In genomic region chr9:112809351-112809848, GRCh38 we compare ENCODE assay signal across 11 cellular contexts. TPM values are rescaled to one million over a fixed set of nuclear protein-coding genes. Genes with fewer than 3 reads are reported as not detected.
DNase-seq lines count a peak whose midpoint lies in the region; ATAC-seq and TF ChIP-seq lines count a peak whose summit lies in the region.
"Had no signal": no experiment of that assay in that cellular context is flagged by ENCODE, and none has a peak within 500 bp of the region (broad histone marks: within the 10 kb centered on the region; RNA-seq: fewer than 3 reads in every experiment).

No MANE protein-coding gene starts in this region.

- H3K4me2 ChIP-seq in mammary epithelial cell (ENCODE audit: insufficient read depth, low read depth, low read length), result no peak overlapping the region

- no peaks in the 10 kb centered on the region for H3K9me3 ChIP-seq in mammary epithelial cell (replicated peaks; ENCODE audit: insufficient read depth, low read length)

- dilution Hi-C loops in mammary epithelial cell (cut with HindIII; ENCODE audit: low sequenced_read_pairs), result no loop called here

- 100% methylated on average over 7 of the region's 7 CpGs for WGBS in mammary epithelial cell (ENCODE audit: low coverage, missing lambda C conversion rate)

- no peak overlapping the region for H3K27ac ChIP-seq in mammary epithelial cell (ENCODE audit: insufficient read depth, low read depth, low read length)

- no peak overlapping the region for H2AFZ ChIP-seq in mammary epithelial cell (ENCODE audit: low read depth, low read length)

- H3K79me2 ChIP-seq in mammary epithelial cell (ENCODE audit: insufficient read depth, low read length), result peaks cover 16% of the 10 kb centered on the region

- no peaks in the 10 kb centered on the region for H4K20me1 ChIP-seq in mammary epithelial cell (ENCODE audit: insufficient read depth, low read length)

- TF ChIP-seq CTCF in GM10248 (IDR thresholded peaks at IDR 0.05; ENCODE audit: control extremely low read depth, extremely low read depth, low read depth, missing control alignments), result no peak
- no peak for TF ChIP-seq CTCF in mammary epithelial cell (conservative IDR thresholded peaks at IDR 0.05 in 1 of 2, IDR thresholded peaks at IDR 0.05 in 1 of 2; ENCODE audit: extremely low read depth in 1 of 2, insufficient read depth in 1 of 2, low read depth in 1 of 2, low read length in 2 of 2)

- CTCF ChIA-PET in GM10248 (lab: Yijun Ruan, JAX), result interaction anchor here (1.7 to 1.8 kb wide), 2 partner anchors 10 to 11 kb away, joined by 6 to 8 read pairs; no protein-coding TSS in a partner anchor
- CTCF ChIA-PET in mammary epithelial cell (lab: Charles Lee; ENCODE audit: low non-redundant PET), result no interaction called here

- H3K27me3 ChIP-seq in mammary epithelial cell (ENCODE audit: insufficient read depth, low read length), result no peaks in the 10 kb centered on the region

- no peak overlapping the region for H3K9ac ChIP-seq in mammary epithelial cell (ENCODE audit: insufficient read depth, low read length)

- POLR2A ChIA-PET in GM10248 (lab: Yijun Ruan, JAX), result interaction anchor here (0.7 kb wide), 1 partner anchor 429 kb away, joined by 3 read pairs; no protein-coding TSS in a partner anchor

- H3K36me3 ChIP-seq in mammary epithelial cell (ENCODE audit: insufficient read depth, low read length), result peaks cover 2% of the 10 kb centered on the region

- intact Hi-C loops in mammary epithelial cell (cut with micrococcal nuclease), result no loop called here

- peak; percentile 99 for ATAC-seq in GM19455 (IDR thresholded peaks at IDR 0.05; ENCODE audit: unreplicated experiment)
- ATAC-seq in HG03097 (IDR thresholded peaks at IDR 0.05; ENCODE audit: low FRiP score, unreplicated experiment), result peak; percentile 99
- ATAC-seq: SK-N-SH treated with all-trans-retinoic acid at 6 μM for 48 hours had no signal

- DNase-seq in GM10248 (ENCODE audit: extremely low spot score) (peak; percentile 84), SIG-M5 treated with dmso at 0.1 percent for 504 hours (lab: John Stamatoyannopoulos, UW; ENCODE audit: unreplicated experiment) (peak; percentile 78), mammary epithelial cell (no peak), DMS 273 treated with DMSO at 0.1 percent for 48 hours (lab: John Stamatoyannopoulos, UW) (no peak), NCI-H2227 treated with DMSO at 0.1 percent for 48 hours (lab: John Stamatoyannopoulos, UW) (no peak)
- DNase-seq in stimulated activated CD4-positive, alpha-beta T cell treated with anti-CD3 and anti-CD28 coated beads, Interleukin-1b, Interleukin-23, amount 100 ng/mL, for 48 hours, result no peak
- DNase-seq: activated naive CD8-positive, alpha-beta T cell treated with anti-CD3 and anti-CD28 coated beads, Interleukin-2, amount 10 ng/mL, durations not matched to agents 7 days and 5 days; naive thymus-derived CD8-positive, alpha-beta T cell had no signal

- H3K4me3 ChIP-seq in mammary epithelial cell (replicated peaks in 1 of 3; ENCODE audit: insufficient read depth in 1 of 3, low read depth in 2 of 3, low read length in 3 of 3), result no peak overlapping the region

- no TSS peak for BruUV-seq in mammary epithelial cell (replicated peaks; lab: Mats Ljungman, UMichigan)

- H3K4me1 ChIP-seq in mammary epithelial cell (ENCODE audit: insufficient read depth, low read length), result no peaks in the 10 kb centered on the region

- in situ Hi-C loops in mammary epithelial cell (cut with MboI; ENCODE audit: low sequenced_read_pairs in 2 of 2), result no loop called here

RNA-seq across cellular contexts. Expression of gene SNX30, which starts 58.8 kb away (rescaled TPM):
- total RNA-seq in mammary epithelial cell, result 10 to 100 TPM in 1 of 2 donors, 1 to 10 TPM in 1; 9.8 to 20.8 TPM
- polyA plus RNA-seq in mammary epithelial cell, result 5.7 TPM
- polyA minus RNA-seq in mammary epithelial cell, result 19.5 TPM

Comparison
In these comparisons a context has a peak if more than half of its experiments do, and no peak if none do; other contexts are left out.
1. DNase-seq: peak in GM10248 (single experiment) and SIG-M5 treated with dmso at 0.1 percent for 504 hours (single experiment); none in mammary epithelial cell (single experiment), stimulated activated CD4-positive, alpha-beta T cell treated with anti-CD3 and anti-CD28 coated beads, Interleukin-1b, Interleukin-23, amount 100 ng/mL, for 48 hours (single experiment), DMS 273 treated with DMSO at 0.1 percent for 48 hours (single experiment) and NCI-H2227 treated with DMSO at 0.1 percent for 48 hours (single experiment).